In the genomic region with DNA sequence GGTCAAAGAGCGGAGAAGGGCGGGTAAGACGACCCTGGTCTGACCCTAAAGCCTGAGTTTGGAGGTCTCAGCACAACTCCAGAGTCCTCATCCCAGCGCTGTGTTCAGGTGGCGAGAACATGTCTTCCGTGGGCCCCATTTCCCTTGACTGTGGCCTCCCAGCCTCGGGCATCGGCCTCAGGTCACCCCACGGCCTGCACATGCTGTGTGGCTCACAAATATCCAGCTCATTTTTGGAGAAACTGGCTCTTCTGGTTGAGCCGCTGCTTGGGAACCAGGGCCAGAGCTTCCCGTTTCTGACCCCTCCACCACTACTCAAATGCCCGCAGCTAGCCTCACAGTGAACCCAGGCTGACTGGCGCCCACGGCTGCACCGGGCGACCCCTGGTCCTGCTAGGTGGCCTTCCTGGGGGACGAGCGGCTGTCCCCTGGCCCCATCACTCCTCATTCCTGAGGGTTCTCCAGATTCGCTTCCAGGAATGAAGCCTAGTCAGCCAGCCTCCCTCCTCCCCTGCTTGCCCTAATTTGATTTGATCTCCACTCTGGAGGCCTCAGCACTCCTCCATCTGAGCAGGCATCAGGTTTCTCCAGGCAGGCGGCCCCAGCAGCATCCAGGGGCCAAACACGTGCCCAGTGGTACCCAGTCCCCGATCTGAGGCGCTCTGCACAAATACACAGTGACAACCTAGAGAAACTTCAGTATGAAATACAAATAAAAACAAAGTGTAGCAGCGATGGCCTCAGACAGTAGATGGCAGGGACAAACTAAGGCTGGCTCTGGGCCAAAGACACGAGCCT, we compare ENCODE assay signal across 1 cellular context.
TF ChIP-seq lines count a peak whose summit lies in the region.

No MANE protein-coding gene starts in this region.

TF ChIP-seq in SK-N-SH treated with all-trans-retinoic acid at 6 μM for 48 hours, 23 proteins besides CTCF, POLR2A, EP300 and RAD21 (continued from another document):
- TF ChIP-seq SNAI2 (CRISPR knock-in tag; IDR thresholded peaks at IDR 0.05) (no peak), ZNF8 (CRISPR knock-in tag; IDR thresholded peaks at IDR 0.05) (no peak), ISL1 (CRISPR knock-in tag; IDR thresholded peaks at IDR 0.05) (no peak), ARNTL (CRISPR knock-in tag; IDR thresholded peaks at IDR 0.05; ENCODE audit: borderline replicate concordance, low read depth) (no peak), ZNF70 (CRISPR knock-in tag; IDR thresholded peaks at IDR 0.05) (no peak)
- TF ChIP-seq, protein P1, sequence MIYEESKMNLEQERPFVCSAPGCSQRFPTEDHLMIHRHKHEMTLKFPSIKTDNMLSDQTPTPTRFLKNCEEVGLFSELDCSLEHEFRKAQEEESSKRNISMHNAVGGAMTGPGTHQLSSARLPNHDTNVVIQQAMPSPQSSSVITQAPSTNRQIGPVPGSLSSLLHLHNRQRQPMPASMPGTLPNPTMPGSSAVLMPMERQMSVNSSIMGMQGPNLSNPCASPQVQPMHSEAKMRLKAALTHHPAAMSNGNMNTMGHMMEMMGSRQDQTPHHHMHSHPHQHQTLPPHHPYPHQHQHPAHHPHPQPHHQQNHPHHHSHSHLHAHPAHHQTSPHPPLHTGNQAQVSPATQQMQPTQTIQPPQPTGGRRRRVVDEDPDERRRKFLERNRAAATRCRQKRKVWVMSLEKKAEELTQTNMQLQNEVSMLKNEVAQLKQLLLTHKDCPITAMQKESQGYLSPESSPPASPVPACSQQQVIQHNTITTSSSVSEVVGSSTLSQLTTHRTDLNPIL (CRISPR knock-in tag; IDR thresholded peaks at IDR 0.05; ENCODE audit: low read depth), result no peak
